In the genomic region with DNA sequence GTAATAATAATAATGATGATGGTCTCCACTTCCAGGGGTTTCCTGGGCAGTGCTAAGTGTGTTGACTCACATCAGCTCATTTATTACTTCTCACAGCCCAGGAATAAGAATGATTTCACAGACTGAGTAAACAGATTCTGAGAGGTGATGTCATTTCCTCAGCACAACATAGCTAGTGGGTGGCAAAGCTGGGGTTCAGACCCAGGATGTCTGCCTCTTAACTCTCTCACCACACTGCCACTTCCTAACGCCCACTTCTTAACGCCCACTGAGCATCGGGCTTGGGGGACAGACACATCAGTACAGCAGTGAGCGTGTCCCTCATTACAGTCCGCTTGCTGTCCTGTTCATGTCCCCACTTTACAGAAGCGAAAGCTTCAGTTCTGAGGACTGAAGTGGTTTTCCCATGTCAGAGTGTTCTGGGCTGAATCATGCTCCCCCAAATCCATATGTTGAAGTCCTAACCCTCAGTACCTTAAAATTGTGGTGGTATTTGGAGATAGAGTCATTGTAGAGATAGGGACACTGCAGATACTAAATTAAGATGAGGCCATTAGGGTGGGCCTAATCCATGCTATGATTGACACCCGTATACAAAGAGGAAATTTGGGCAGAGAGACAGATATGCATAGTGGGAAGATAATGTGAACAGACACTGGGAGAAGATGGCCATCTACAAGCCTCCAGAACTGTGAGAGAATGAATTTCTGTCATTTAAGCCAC, we compare ENCODE assay signal across 8 cellular contexts.
A peak's percentile ranks its signal among the peaks of the same experiment; 100 is the strongest.
DNase-seq lines count a peak whose midpoint lies in the region; ATAC-seq and TF ChIP-seq lines count a peak whose summit lies in the region.

No MANE protein-coding gene starts in this region.

- no peaks in the 10 kb centered on the region for H3K36me3 Mint-ChIP-seq in GM23338 (ENCODE audit: low read depth)

- H3K4me2 ChIP-seq in GM23338, result no peak overlapping the region

- no peaks in the 10 kb centered on the region for H3K9me3 ChIP-seq in BE2C

- DNase-seq in GM04503 (ENCODE audit: low read depth), result peak; percentile 30
- peak; percentile 81 to 83 for DNase-seq in activated T-cell treated with anti-CD3 and anti-CD28 coated beads, Interleukin-2, amount 50 U/mL, for 48 hours
- DNase-seq in mucosa of gallbladder (ENCODE audit: low spot score), result peak; percentile 16
- DNase-seq in superior temporal gyrus (ENCODE audit: extremely low spot score), result peak; percentile 44
- DNase-seq in GM23338 (ENCODE audit: low spot score), result no peak
- DNase-seq in islet precursor cell, result no peak
- no peak for DNase-seq in BE2C

- H3K27me3 ChIP-seq in GM23338 (ENCODE audit: insufficient read depth) (no peaks in the 10 kb centered on the region), BE2C (no peaks in the 10 kb centered on the region)

- no peak overlapping the region for H3K4me3 Mint-ChIP-seq in GM23338

- H3K36me3 ChIP-seq in GM23338 (ENCODE audit: insufficient read depth) (no peaks in the 10 kb centered on the region), BE2C (no peaks in the 10 kb centered on the region)

- no peak overlapping the region for H2AFZ ChIP-seq in GM23338

- no peaks in the 10 kb centered on the region for H4K20me1 ChIP-seq in GM23338 (replicated peaks; ENCODE audit: insufficient read depth)

- H3K27ac ChIP-seq in GM23338 (ENCODE audit: low read depth), result no peak overlapping the region

- H3K4me3 ChIP-seq in GM23338 (no peak overlapping the region), BE2C (ENCODE audit: low read depth, low read length) (no peak overlapping the region)

- H3K4me1 ChIP-seq in GM23338 (ENCODE audit: insufficient read depth) (no peaks in the 10 kb centered on the region), BE2C (no peaks in the 10 kb centered on the region)

- no peak for TF ChIP-seq CTCF in GM23338 (conservative IDR thresholded peaks at IDR 0.05; ENCODE audit: low read depth in 2 of 2)
- TF ChIP-seq CTCF in BE2C (IDR thresholded peaks at IDR 0.05; ENCODE audit: low read depth, low read length), result no peak

- H3K79me2 ChIP-seq in GM23338 (replicated peaks; ENCODE audit: insufficient read depth), result no peaks in the 10 kb centered on the region

- H3K27me3 Mint-ChIP-seq in GM23338 (ENCODE audit: insufficient read depth, low read depth, poor library complexity), result peaks cover 2% of the 10 kb centered on the region

- H3F3A ChIP-seq in GM23338 (replicated peaks; ENCODE audit: low read depth), result no peaks in the 10 kb centered on the region

- no peak overlapping the region for H3K27ac Mint-ChIP-seq in GM23338

- no peaks in the 10 kb centered on the region for H3K9me2 ChIP-seq in GM23338 (ENCODE audit: insufficient read depth)

- peak; percentile 69 for ATAC-seq in HG03469 (IDR thresholded peaks at IDR 0.05; ENCODE audit: unreplicated experiment)
- no peak for ATAC-seq in GM23338

- no peaks in the 10 kb centered on the region for H3K9me3 Mint-ChIP-seq in GM23338

- H3K4me1 Mint-ChIP-seq in GM23338, result no peaks in the 10 kb centered on the region

TF ChIP-seq in GM23338, 12 proteins besides CTCF, POLR2A, EP300 and RAD21:
- no peak for TF ChIP-seq STAT1 (IDR thresholded peaks at IDR 0.05; ENCODE audit: unreplicated experiment)
TF ChIP-seq in GM23338: peak in this region for 0.

Comparison
In these comparisons a context has a peak if more than half of its experiments do, and no peak if none do; other contexts are left out.
1. DNase-seq: peak in GM04503 (single experiment), activated T-cell treated with anti-CD3 and anti-CD28 coated beads, Interleukin-2, amount 50 U/mL, for 48 hours (2 of 2), mucosa of gallbladder (single experiment) and superior temporal gyrus (single experiment); none in GM23338 (single experiment), islet precursor cell (single experiment) and BE2C (single experiment).